28 cellular contexts compared by ENCODE assay signal in the genomic region with DNA sequence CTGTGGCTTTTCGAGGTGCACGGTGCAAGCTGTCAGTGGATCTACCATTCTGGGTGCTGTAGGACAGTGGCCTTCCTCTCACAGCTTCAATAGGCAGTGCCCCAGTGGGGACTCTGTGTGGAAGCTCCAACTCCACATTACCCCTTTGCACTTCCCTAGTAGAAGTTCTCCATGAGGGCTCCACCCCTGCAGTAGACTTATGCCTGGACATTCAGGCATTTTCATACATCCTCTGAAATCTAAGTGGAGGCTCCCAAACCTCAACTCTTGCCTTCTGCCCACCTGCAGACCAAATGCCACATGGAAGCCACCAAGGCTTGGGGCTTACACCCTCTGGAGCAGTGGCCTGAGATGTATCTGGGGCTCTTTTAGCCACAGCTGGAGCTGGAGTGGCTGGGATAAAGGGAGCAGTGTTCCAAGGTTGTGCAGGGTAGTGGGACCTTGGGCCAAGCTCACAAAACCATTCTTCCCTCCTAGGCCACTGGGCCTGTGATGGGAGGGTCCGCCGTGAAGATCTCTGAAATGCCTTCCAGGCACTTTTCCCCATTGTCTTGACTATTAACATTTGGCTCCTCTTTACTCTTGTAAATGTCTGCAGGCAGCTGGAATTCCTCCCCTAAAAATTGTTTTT.
"Had no signal": no experiment of that assay in that cellular context is flagged by ENCODE, and none has a peak within 500 bp of the region (broad histone marks: within the 10 kb centered on the region; RNA-seq: fewer than 3 reads in every experiment).

No MANE protein-coding gene starts in this region.

- ATAC-seq: esophagus mucosa; gastrocnemius medialis; heart right ventricle; left cardiac atrium; left lung; left ventricle myocardium superior; lower lobe of right lung; mucosa of descending colon; naive thymus-derived CD8-positive, alpha-beta T cell had no signal

- H3K4me1 ChIP-seq: colonic mucosa, esophagus squamous epithelium, gastrocnemius medialis, heart right ventricle, left lung, lower lobe of right lung had no signal

- H3K9me3 ChIP-seq: colonic mucosa, gastrocnemius medialis had no signal

- H3K27me3 ChIP-seq: colonic mucosa, dorsolateral prefrontal cortex, gastrocnemius medialis, heart right ventricle, left lung had no signal

- H3K4me3 ChIP-seq: colonic mucosa, dorsolateral prefrontal cortex, esophagus squamous epithelium, gastrocnemius medialis, heart right ventricle, left lung, lower lobe of right lung, mucosa of descending colon had no signal

- H3K4me3 Mint-ChIP-seq: mesothelial cell of epicardium; naive B cell; naive thymus-derived CD8-positive, alpha-beta T cell had no signal

- H3K36me3 ChIP-seq: colonic mucosa, esophagus squamous epithelium, gastrocnemius medialis, heart right ventricle, left lung, lower lobe of right lung had no signal

- FAIRE-seq: islet of Langerhans, keratinocyte had no signal

- H3K27ac ChIP-seq: colonic mucosa, dorsolateral prefrontal cortex, epithelial cell of prostate, esophagus squamous epithelium, gastrocnemius medialis, heart right ventricle, left lung, lower lobe of right lung had no signal

- H3K27ac Mint-ChIP-seq: mesothelial cell of epicardium; naive thymus-derived CD8-positive, alpha-beta T cell had no signal

- H3K4me1 Mint-ChIP-seq: mesothelial cell of epicardium; naive B cell; naive thymus-derived CD8-positive, alpha-beta T cell had no signal

- DNase-seq: colonic mucosa; cortex of kidney; dermis blood vessel endothelial cell; dorsolateral prefrontal cortex; effector CD4-positive, alpha-beta T cell; effector memory CD4-positive, alpha-beta T cell; erythroblast; esophagus squamous epithelium; foreskin fibroblast; foreskin melanocyte; gastrocnemius medialis; glutamatergic neuron; head of caudate nucleus; heart right ventricle; hippocampal formation; left cardiac atrium; left lung; left ventricle myocardium superior; lower lobe of right lung; mesenchymal stem cell; mucosa of descending colon; naive B cell; naive thymus-derived CD8-positive, alpha-beta T cell had no signal
